9 cellular contexts compared by ENCODE assay signal in the genomic region with DNA sequence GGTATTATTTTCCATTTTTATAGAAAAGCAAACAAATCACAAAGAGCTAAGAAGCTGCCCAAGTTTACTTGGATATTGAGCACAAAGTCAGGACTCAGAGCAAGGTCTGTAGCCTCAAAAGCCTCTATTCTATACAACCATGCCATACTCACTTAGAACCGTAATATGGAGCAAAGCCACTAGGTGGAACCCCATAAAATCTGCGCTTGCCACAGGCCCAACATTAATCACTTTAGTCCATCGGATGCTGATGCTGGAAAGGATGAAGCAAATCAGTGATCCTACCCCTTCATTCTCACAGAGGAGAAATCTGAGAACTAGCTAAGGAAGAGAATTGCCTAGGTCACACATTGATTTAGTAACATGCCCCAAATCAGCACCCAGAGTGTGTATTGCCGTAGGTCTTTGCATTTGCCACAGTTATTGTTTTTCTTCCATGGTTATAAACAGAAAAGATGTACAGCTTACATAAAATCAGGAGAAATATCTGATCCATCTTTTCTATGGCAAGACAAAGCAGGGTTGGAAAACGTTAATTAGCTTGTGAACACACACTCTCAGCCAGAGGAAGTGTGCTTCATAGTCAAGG. TPM values are rescaled to one million over a fixed set of nuclear protein-coding genes. Genes with fewer than 3 reads are reported as not detected.
DNase-seq lines count a peak whose midpoint lies in the region; ATAC-seq and TF ChIP-seq lines count a peak whose summit lies in the region.
"Had no signal": no experiment of that assay in that cellular context is flagged by ENCODE, and none has a peak within 500 bp of the region (broad histone marks: within the 10 kb centered on the region; RNA-seq: fewer than 3 reads in every experiment).

No MANE protein-coding gene starts in this region.

- H3K36me3 ChIP-seq in breast epithelium (no peaks in the 10 kb centered on the region), lower lobe of right lung (no peaks in the 10 kb centered on the region)

- no peaks in the 10 kb centered on the region for H3K27me3 ChIP-seq in breast epithelium
- H3K27me3 ChIP-seq in lower lobe of right lung (ENCODE audit: low read depth) = no peaks in the 10 kb centered on the region

- H3K9me3 ChIP-seq in breast epithelium (peaks cover 0 to 12% of the 10 kb centered on the region in 2 donors), lower lobe of right lung (peaks cover 6% of the 10 kb centered on the region)

- H3K4me1 ChIP-seq in breast epithelium = no peaks in the 10 kb centered on the region
- H3K4me1 ChIP-seq in lower lobe of right lung = no peaks in the 10 kb centered on the region

- H3K27ac ChIP-seq in breast epithelium (no peak overlapping the region), lower lobe of right lung (no peak overlapping the region)

- TF ChIP-seq CTCF in breast epithelium (IDR thresholded peaks at IDR 0.05) (peak in 2 of 3 donors; percentile 40 to 45), lower lobe of right lung (IDR thresholded peaks at IDR 0.05) (peak; percentile 65)

- peak; percentile 11 for DNase-seq in CMK (ENCODE audit: low read depth)
- DNase-seq in NCI-H345 treated with DMSO at 0.1 percent for 48 hours (lab: John Stamatoyannopoulos, UW; ENCODE audit: unreplicated experiment) = peak; percentile 7
- no peak for DNase-seq in breast epithelium (ENCODE audit: low spot score in 2 of 2)
- no peak for DNase-seq in lower lobe of right lung
- no peak for DNase-seq in effector CD4-positive, alpha-beta T cell
- DNase-seq in activated gamma-delta T cell treated with Interleukin-2 at 50 U/mL for 16 hours = no peak
- DNase-seq: naive B cell had no signal

- intact Hi-C loops in breast epithelium (cut with DNase I; ENCODE audit: low total_unique reads) (no loop called here), lower lobe of right lung (cut with DNase I) (no loop called here)

- ATAC-seq in GM18520 (IDR thresholded peaks at IDR 0.05; ENCODE audit: unreplicated experiment) = peak; percentile 80
- peak; percentile 66 for ATAC-seq in HG02970 (IDR thresholded peaks at IDR 0.05; ENCODE audit: low FRiP score, unreplicated experiment)
- peak; percentile 67 to 75 for ATAC-seq in lower lobe of right lung

- TF ChIP-seq POLR2A in breast epithelium (IDR thresholded peaks at IDR 0.05) = no peak

- H3K4me3 ChIP-seq in breast epithelium = no peak overlapping the region
- no peak overlapping the region for H3K4me3 ChIP-seq in lower lobe of right lung

RNA-seq across cellular contexts. Expression of a gene that starts 56.7 kb away (rescaled TPM):
- total RNA-seq in breast epithelium (10 to 100 TPM in 1 of 3 donors, 1 to 10 TPM in 2; 1.6 to 14.8 (median 5.2) TPM), lower lobe of right lung (10.9 TPM)

Comparison
In these comparisons a context has a peak if more than half of its experiments do, and no peak if none do; other contexts are left out.
1. DNase-seq: peak in CMK (single experiment) and NCI-H345 treated with DMSO at 0.1 percent for 48 hours (single experiment); none in breast epithelium (0 of 2), lower lobe of right lung (single experiment), effector CD4-positive, alpha-beta T cell (single experiment) and activated gamma-delta T cell treated with Interleukin-2 at 50 U/mL for 16 hours (single experiment).
2. Peak in every context shown above with its lines, with median percentiles within 50 percentile points of each other: ATAC-seq.